Comparison of ENCODE assay signal across 12 cellular contexts in the genomic region with DNA sequence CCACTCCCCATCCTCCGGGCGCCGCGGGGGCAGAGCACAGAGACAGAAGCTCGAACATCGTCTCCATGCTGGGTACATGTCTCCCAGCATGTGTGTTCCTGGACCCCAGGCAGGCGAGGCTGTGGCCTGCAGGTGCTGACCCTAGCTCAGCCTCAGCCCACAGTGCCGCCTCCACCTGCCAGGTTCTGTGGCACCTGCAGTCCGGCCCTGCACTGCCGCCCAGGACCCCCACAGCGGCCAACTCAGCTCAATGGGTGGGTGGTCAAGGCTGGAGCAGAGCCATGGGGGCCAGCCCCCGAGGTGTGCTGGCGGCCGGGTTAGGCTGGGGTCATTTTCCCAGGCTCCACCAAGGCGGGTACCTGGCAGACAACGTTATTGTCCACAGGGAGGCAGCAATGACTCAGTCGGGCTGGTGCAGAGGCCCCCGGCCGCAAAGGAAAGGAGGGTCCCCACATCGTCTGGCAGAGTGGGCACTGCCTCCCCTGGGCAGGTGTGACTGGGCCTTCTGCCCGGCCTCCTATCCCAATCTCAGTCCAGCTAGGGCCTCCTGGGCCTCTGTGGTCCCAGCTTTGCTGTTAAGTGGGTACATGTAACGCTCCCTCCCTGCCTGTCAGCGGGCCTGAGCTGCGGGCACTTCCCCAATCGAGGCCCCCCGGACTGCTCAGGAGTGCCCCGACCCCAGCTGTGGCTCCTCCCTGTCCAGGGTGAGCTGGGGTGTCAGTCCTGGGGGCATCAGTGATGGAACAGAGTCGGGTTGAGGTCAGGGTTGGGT. TPM values are rescaled to one million over a fixed set of nuclear protein-coding genes. Genes with fewer than 3 reads are reported as not detected.
A peak's percentile ranks its signal among the peaks of the same experiment; 100 is the strongest.
DNase-seq lines count a peak whose midpoint lies in the region; ATAC-seq, FAIRE-seq and TF ChIP-seq lines count a peak whose summit lies in the region.
"Had no signal": no experiment of that assay in that cellular context is flagged by ENCODE, and none has a peak within 500 bp of the region (broad histone marks: within the 10 kb centered on the region; RNA-seq: fewer than 3 reads in every experiment).

No MANE protein-coding gene starts in this region.

- WGBS in upper lobe of left lung, 2 donors, result 61 to 74% methylated on average over 6 to 18 of the region's 28 CpGs

- H3K79me2 ChIP-seq in OCI-LY3 (ENCODE audit: low read length), result no peaks in the 10 kb centered on the region

- H2AFZ ChIP-seq in OCI-LY3 (ENCODE audit: low read depth, low read length), result no peak overlapping the region

- H3K27me3 ChIP-seq in left ventricle myocardium inferior (ENCODE audit: low read depth) (peaks cover 41% of the 10 kb centered on the region), OCI-LY3 (ENCODE audit: low read depth, low read length) (peaks cover 16% of the 10 kb centered on the region), foreskin keratinocyte (peaks cover 54% of the 10 kb centered on the region), upper lobe of left lung (peaks cover 0 to 28% (median 11%) of the 10 kb centered on the region in 4 donors)

- intact Hi-C loops in left ventricle myocardium inferior (cut with micrococcal nuclease), result no loop called here
- intact Hi-C loops in left cardiac atrium (cut with DNase I), result loop anchor here (5.0 to 10.0 kb wide), 3 partner anchors 81 to 323 kb away; a partner anchor contains a TSS

- TF ChIP-seq EP300 in upper lobe of left lung (IDR thresholded peaks at IDR 0.05), result no peak

- no peak for TF ChIP-seq POLR2A in upper lobe of left lung (IDR thresholded peaks at IDR 0.05)

- no peak overlapping the region for H3K9ac ChIP-seq in OCI-LY3 (ENCODE audit: low read length)
- H3K9ac ChIP-seq: KMS-11 had no signal

- FAIRE-seq in HTR-8/SVneo (lab: Jason Lieb, UNC), result no peak

- H3K27ac ChIP-seq in left ventricle myocardium inferior (replicated peaks), result peak overlapping the region; percentile 95
- no peak overlapping the region for H3K27ac ChIP-seq in OCI-LY3 (ENCODE audit: low read length)
- no peak overlapping the region for H3K27ac ChIP-seq in foreskin keratinocyte
- H3K27ac ChIP-seq in upper lobe of left lung, result peak overlapping the region in 3 of 4 donors; percentile 42 to 67 (median 64)
- H3K27ac ChIP-seq: KMS-11 had no signal

- peaks cover 93% of the 10 kb centered on the region for H3K4me1 ChIP-seq in left ventricle myocardium inferior
- H3K4me1 ChIP-seq in OCI-LY3 (ENCODE audit: low read length), result no peaks in the 10 kb centered on the region
- H3K4me1 ChIP-seq in foreskin keratinocyte, result no peaks in the 10 kb centered on the region
- peaks cover 63 to 86% (median 83%) of the 10 kb centered on the region in 4 donors for H3K4me1 ChIP-seq in upper lobe of left lung

- no peak for ATAC-seq in left cardiac atrium
- no peak for ATAC-seq in foreskin keratinocyte
- ATAC-seq in upper lobe of left lung (ENCODE audit: low FRiP score in 2 of 2), result no peak
- no peak for ATAC-seq in HG03460 (IDR thresholded peaks at IDR 0.05; ENCODE audit: unreplicated experiment)
- no peak for ATAC-seq in HG03354 (IDR thresholded peaks at IDR 0.05; ENCODE audit: poor library complexity, severe bottlenecking, unreplicated experiment)

- H3K36me3 ChIP-seq in left ventricle myocardium inferior (no peaks in the 10 kb centered on the region), OCI-LY3 (replicated peaks; ENCODE audit: low read depth, low read length) (no peaks in the 10 kb centered on the region), upper lobe of left lung (no peaks in the 10 kb centered on the region)

- no peaks in the 10 kb centered on the region for H4K20me1 ChIP-seq in OCI-LY3 (ENCODE audit: insufficient read depth, low read length)

- no peak for DNase-seq in left ventricle myocardium inferior
- DNase-seq in left cardiac atrium, result no peak
- no peak for DNase-seq in foreskin keratinocyte
- peak in 1 of 2 donors; percentile 74 for DNase-seq in upper lobe of left lung
- no peak for DNase-seq in HTR-8/SVneo (ENCODE audit: insufficient read length, low spot score)
- DNase-seq: CD4-positive, alpha-beta T cell; dorsolateral prefrontal cortex; T1000 had no signal

- H3K4me2 ChIP-seq in OCI-LY3 (ENCODE audit: low read length), result no peak overlapping the region
- H3K4me2 ChIP-seq: KMS-11 had no signal

- TF ChIP-seq CTCF in left ventricle myocardium inferior (IDR thresholded peaks at IDR 0.05; ENCODE audit: borderline replicate concordance) (peak; percentile 35), OCI-LY3 (IDR thresholded peaks at IDR 0.05; ENCODE audit: low read depth, low read length) (peak; percentile 27), foreskin keratinocyte (conservative IDR thresholded peaks at IDR 0.05) (peak; percentile 22), upper lobe of left lung (IDR thresholded peaks at IDR 0.05) (peak in 1 of 6 experiments; percentile 11)

- H3K9me3 ChIP-seq in left ventricle myocardium inferior (replicated peaks), result no peaks in the 10 kb centered on the region
- H3K9me3 ChIP-seq in OCI-LY3 (ENCODE audit: insufficient read depth, low read length), result no peaks in the 10 kb centered on the region
- no peaks in the 10 kb centered on the region for H3K9me3 ChIP-seq in upper lobe of left lung

- H3K4me3 ChIP-seq in left ventricle myocardium inferior, result no peak overlapping the region
- H3K4me3 ChIP-seq in OCI-LY3 (ENCODE audit: low read length), result no peak overlapping the region
- H3K4me3 ChIP-seq in upper lobe of left lung, result no peak overlapping the region
- H3K4me3 ChIP-seq: dorsolateral prefrontal cortex had no signal

RNA-seq across cellular contexts. Expression of a gene that starts 20.2 kb away (rescaled TPM):
- total RNA-seq in left ventricle myocardium inferior (22.9 TPM), left cardiac atrium (10 to 100 TPM; 25.9 to 29.1 TPM), foreskin keratinocyte (30.3 and 31.8 TPM in 2 replicates), upper lobe of left lung (10 to 100 TPM; 17.9 to 87.5 (median 54.9) TPM)
- 43.7 and 44.3 TPM in 2 replicates for polyA plus RNA-seq in foreskin keratinocyte

RNA-seq across cellular contexts. Expression of a gene that starts 32.8 kb away (rescaled TPM):
- total RNA-seq in left ventricle myocardium inferior (26.1 TPM), left cardiac atrium (10 to 100 TPM; 22.4 to 25.5 TPM), foreskin keratinocyte (27.4 and 45.2 TPM in 2 replicates), upper lobe of left lung (10 to 100 TPM; 14.9 to 43.4 (median 23.8) TPM)
- 23.0 and 30.8 TPM in 2 replicates for polyA plus RNA-seq in foreskin keratinocyte

RNA-seq across cellular contexts. Expression of a gene that starts 47.0 kb away (rescaled TPM):
- total RNA-seq in left ventricle myocardium inferior (45.3 TPM), left cardiac atrium (10 to 100 TPM; 37.7 to 42.7 TPM), foreskin keratinocyte (51.3 and 56.3 TPM in 2 replicates), upper lobe of left lung (10 to 100 TPM; 36.4 to 71.7 (median 49.8) TPM)
- polyA plus RNA-seq in foreskin keratinocyte, result 62.0 and 64.0 TPM in 2 replicates

Comparison
In these comparisons a context has a peak if more than half of its experiments do, and no peak if none do; other contexts are left out.
1. H3K27ac ChIP-seq: peak in left ventricle myocardium inferior (single experiment) and upper lobe of left lung (3 of 4); none in OCI-LY3 (single experiment) and foreskin keratinocyte (single experiment).